ENCODE assay signal across 8 cellular contexts in genomic region chr12:121535150-121536057, GRCh38. TPM values are rescaled to one million over a fixed set of nuclear protein-coding genes. Genes with fewer than 3 reads are reported as not detected.
DNase-seq lines count a peak whose midpoint lies in the region; FAIRE-seq and TF ChIP-seq lines count a peak whose summit lies in the region.

No MANE protein-coding gene starts in this region.

- peak; percentile 54 for FAIRE-seq in GM18507 (lab: Jason Lieb, UNC)

- DNase-seq in GM18507 (ENCODE audit: extremely low spot score, insufficient read length, low read depth), result no peak
- DNase-seq in WERI-Rb-1, result no peak
- no peak for DNase-seq in glutamatergic neuron
- no peak for DNase-seq in mesenteric fat pad (ENCODE audit: low spot score)
- no peak for DNase-seq in pons (ENCODE audit: low spot score)
- DNase-seq in effector CD4-positive, alpha-beta T cell, result no peak
- no peak for DNase-seq in stimulated activated CD4-positive, alpha-beta T cell treated with anti-CD3 and anti-CD28 coated beads, Interleukin-1b, Interleukin-23, amount 100 ng/mL, for 48 hours

- H3K4me3 Mint-ChIP-seq in glutamatergic neuron (ENCODE audit: unreplicated experiment), result peak overlapping the region; percentile 93

- H3K27ac Mint-ChIP-seq in glutamatergic neuron (ENCODE audit: unreplicated experiment), result no peak overlapping the region

- peaks cover 11% of the 10 kb centered on the region for H3K27me3 Mint-ChIP-seq in glutamatergic neuron (ENCODE audit: unreplicated experiment)

- no peak for TF ChIP-seq CTCF in WERI-Rb-1 (IDR thresholded peaks at IDR 0.05; ENCODE audit: low read depth, low read length)
- TF ChIP-seq CTCF in glutamatergic neuron (IDR thresholded peaks at IDR 0.05; ENCODE audit: partially characterized antibody, unreplicated experiment), result no peak

- no peaks in the 10 kb centered on the region for H3K27me3 ChIP-seq in WERI-Rb-1 (ENCODE audit: insufficient read depth, low read depth, severe bottlenecking)

- peaks cover 3% of the 10 kb centered on the region for H3K36me3 Mint-ChIP-seq in glutamatergic neuron (ENCODE audit: unreplicated experiment)

- peaks cover 32% of the 10 kb centered on the region for H3K36me3 ChIP-seq in WERI-Rb-1

- H3K4me1 Mint-ChIP-seq in glutamatergic neuron (ENCODE audit: low read depth, unreplicated experiment), result peaks cover 8% of the 10 kb centered on the region

- H3K4me3 ChIP-seq in WERI-Rb-1 (ENCODE audit: low read depth, low read length) (peak overlapping the region; percentile 67), skin epidermis (peak overlapping the region in 6 of 7 experiments; percentile 16 to 51 (median 49))

- no peaks in the 10 kb centered on the region for H3K9me3 ChIP-seq in WERI-Rb-1 (ENCODE audit: severe bottlenecking)

- H3K9me3 Mint-ChIP-seq in glutamatergic neuron (ENCODE audit: unreplicated experiment), result peaks cover 2% of the 10 kb centered on the region

- peak overlapping the region; percentile 92 for H3K27ac ChIP-seq in WERI-Rb-1
- peak overlapping the region in 15 of 21 experiments; percentile 1 to 92 (median 44) for H3K27ac ChIP-seq in skin epidermis

RNA-seq across cellular contexts. Expression of gene KDM2B, which starts 45.4 kb away (rescaled TPM):
- total RNA-seq in glutamatergic neuron (ENCODE audit: unreplicated experiment), result 64.3 TPM
- total RNA-seq in mesenteric fat pad, result 17.2 TPM
